In the genomic region with DNA sequence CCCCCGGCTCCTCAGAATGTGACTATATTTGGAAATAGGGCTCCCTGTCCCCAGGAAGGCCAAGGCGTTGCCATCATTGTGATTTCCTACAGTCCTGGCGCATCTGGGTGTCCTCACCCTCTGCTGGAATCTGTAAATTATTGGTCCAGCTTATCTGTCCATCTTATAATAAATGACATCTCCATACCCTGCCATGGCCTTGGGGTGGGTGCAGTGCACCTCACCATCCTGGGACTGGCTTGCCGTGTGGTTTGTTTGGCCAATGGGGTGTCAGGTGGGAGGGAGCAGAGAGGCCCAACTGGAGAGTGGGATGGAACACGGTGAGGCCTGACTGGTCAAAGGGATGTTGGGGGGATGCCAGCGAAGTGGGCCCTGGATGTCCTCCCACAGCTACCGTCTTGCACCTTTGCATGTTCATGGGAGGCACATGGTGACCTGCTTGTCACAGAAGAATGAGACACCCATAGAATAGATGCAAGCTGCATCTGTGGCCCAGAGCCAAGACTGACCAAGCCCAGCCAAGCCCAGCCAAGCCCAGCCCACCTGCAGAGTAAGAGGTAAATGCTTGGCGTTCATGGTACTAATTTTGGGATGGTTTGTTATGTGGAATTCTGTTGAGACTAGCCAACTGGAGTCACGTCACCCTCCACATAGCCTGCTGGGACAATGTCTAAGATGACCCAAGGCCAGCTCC, we compare ENCODE assay signal across 18 cellular contexts. TPM values are rescaled to one million over a fixed set of nuclear protein-coding genes. Genes with fewer than 3 reads are reported as not detected.
DNase-seq lines count a peak whose midpoint lies in the region; ATAC-seq, FAIRE-seq and TF ChIP-seq lines count a peak whose summit lies in the region.
"Had no signal": no experiment of that assay in that cellular context is flagged by ENCODE, and none has a peak within 500 bp of the region (broad histone marks: within the 10 kb centered on the region; RNA-seq: fewer than 3 reads in every experiment).

No MANE protein-coding gene starts in this region.

- H3K27me3 ChIP-seq in ACC112 (ENCODE audit: insufficient read depth, low read length) (no peaks in the 10 kb centered on the region), HCT116 (ENCODE audit: insufficient read depth, low read length) (no peaks in the 10 kb centered on the region), SJCRH30 (no peaks in the 10 kb centered on the region), mesenchymal stem cell (ENCODE audit: control insufficient read depth in 1 of 2, insufficient read depth in 1 of 2, low read length in 2 of 2) (no peaks in the 10 kb centered on the region)
- H3K27me3 ChIP-seq: thyroid gland had no signal

- H3K79me1 ChIP-seq in mesenchymal stem cell (replicated peaks; ENCODE audit: low read length, poor library complexity, severe bottlenecking): peaks cover 25% of the 10 kb centered on the region

- no peak overlapping the region for H3K4me3 Mint-ChIP-seq in activated CD4-positive, alpha-beta T cell treated with anti-CD3 and anti-CD28 coated beads, Interleukin-2, amount 10 ng/mL, durations not matched to agents 7 days and 5 days
- H3K4me3 Mint-ChIP-seq: activated naive CD8-positive, alpha-beta T cell treated with anti-CD3 and anti-CD28 coated beads, Interleukin-2, amount 10 ng/mL, durations not matched to agents 7 days and 5 days; CD8-positive, alpha-beta T cell had no signal

- H3K4me2 ChIP-seq in HCT116 (ENCODE audit: low read length) (peak overlapping the region; percentile 67), mesenchymal stem cell (ENCODE audit: low read length, poor library complexity, severe bottlenecking) (no peak overlapping the region)

- POLR2A ChIA-PET in HCT116 (lab: Charles Lee): no interaction called here
- POLR2A ChIA-PET in activated CD4-positive, alpha-beta T cell treated with anti-CD3 and anti-CD28 coated beads, Interleukin-2, amount 10 ng/mL, durations not matched to agents 7 days and 5 days (lab: Charles Lee): no interaction called here

- no peak overlapping the region for H3K23ac ChIP-seq in mesenchymal stem cell (ENCODE audit: low read length in 2 of 2)

- H4K8ac ChIP-seq in mesenchymal stem cell (ENCODE audit: low read length): peak overlapping the region; percentile 72

- TF ChIP-seq POLR2A in HCT116 (IDR thresholded peaks at IDR 0.05; ENCODE audit: borderline replicate concordance, extremely low read depth, insufficient read depth, insufficient read length): no peak

- peak overlapping the region in 1 of 2 experiments; percentile 2 for H3K14ac ChIP-seq in mesenchymal stem cell (ENCODE audit: low read length in 2 of 2)

- RAD21 ChIA-PET in HCT116 (lab: Charles Lee; ENCODE audit: low non-redundant PET in 1 of 2, low total read pairs in 2 of 2, uncharacterized antibody in 2 of 2, unreplicated experiment in 2 of 2): interaction anchor here in 1 of 2 experiments (0.6 kb wide), 1 partner anchor 13 kb away, joined by 4 read pairs; a partner anchor contains a TSS

- H3K9me3 Mint-ChIP-seq in activated CD4-positive, alpha-beta T cell treated with anti-CD3 and anti-CD28 coated beads, Interleukin-2, amount 10 ng/mL, durations not matched to agents 7 days and 5 days: peaks cover 1% of the 10 kb centered on the region
- H3K9me3 Mint-ChIP-seq: activated naive CD8-positive, alpha-beta T cell treated with anti-CD3 and anti-CD28 coated beads, Interleukin-2, amount 10 ng/mL, durations not matched to agents 7 days and 5 days; CD8-positive, alpha-beta T cell had no signal

- peak overlapping the region; percentile 40 for H4K91ac ChIP-seq in mesenchymal stem cell (ENCODE audit: low read length)

- H3K79me2 ChIP-seq in ACC112 (ENCODE audit: control insufficient read depth, insufficient read depth, low read length, unreplicated experiment) (peaks cover 2% of the 10 kb centered on the region), HCT116 (ENCODE audit: insufficient read depth, low read length) (no peaks in the 10 kb centered on the region)

- no peak for FAIRE-seq in kidney (lab: Jason Lieb, UNC)
- FAIRE-seq: bronchial epithelial cell, HTR-8/SVneo had no signal

- ATAC-seq in HCT116 (no peak), GM21367 (IDR thresholded peaks at IDR 0.05; ENCODE audit: unreplicated experiment) (no peak), HG03521 (IDR thresholded peaks at IDR 0.05; ENCODE audit: unreplicated experiment) (no peak)
- ATAC-seq: CD8-positive, alpha-beta T cell had no signal

- peak overlapping the region; percentile 52 for H2AFZ ChIP-seq in ACC112 (ENCODE audit: low read length, unreplicated experiment)
- no peak overlapping the region for H2AFZ ChIP-seq in HCT116 (ENCODE audit: low read depth, low read length, poor library complexity, severe bottlenecking)
- H2AFZ ChIP-seq in mesenchymal stem cell (ENCODE audit: low read depth, low read length): no peak overlapping the region

- peak overlapping the region; percentile 88 for H2BK5ac ChIP-seq in mesenchymal stem cell (ENCODE audit: low read depth, low read length, poor library complexity, severe bottlenecking)

- no peak overlapping the region for H3K9ac ChIP-seq in HCT116 (ENCODE audit: low read length)
- H3K9ac ChIP-seq in mesenchymal stem cell (ENCODE audit: low read length): peak overlapping the region; percentile 66
- H3K9ac ChIP-seq in kidney (ENCODE audit: low read length in 2 of 2): no peak overlapping the region

- no peak for TF ChIP-seq CTCF in HCT116 (IDR thresholded peaks at IDR 0.05 in 2 of 3, conservative IDR thresholded peaks at IDR 0.05 in 1 of 3; ENCODE audit: borderline replicate concordance in 1 of 3, insufficient read depth in 1 of 3, low read depth in 2 of 3, low read length in 2 of 3)
- TF ChIP-seq CTCF in kidney (IDR thresholded peaks at IDR 0.05; ENCODE audit: borderline replicate concordance, extremely low read depth, insufficient read depth): no peak

- H3K9me3 ChIP-seq in HCT116 (ENCODE audit: control insufficient read depth in 1 of 2, insufficient read depth in 1 of 2, low read depth in 1 of 2, low read length in 2 of 2) (no peaks in the 10 kb centered on the region), SJCRH30 (replicated peaks) (no peaks in the 10 kb centered on the region), mesenchymal stem cell (ENCODE audit: control insufficient read depth, low read length) (no peaks in the 10 kb centered on the region), kidney (ENCODE audit: control insufficient read depth in 1 of 2, low read length in 2 of 2) (no peaks in the 10 kb centered on the region)
- H3K9me3 ChIP-seq: thyroid gland had no signal

- no peak overlapping the region for H3K27ac Mint-ChIP-seq in activated CD4-positive, alpha-beta T cell treated with anti-CD3 and anti-CD28 coated beads, Interleukin-2, amount 10 ng/mL, durations not matched to agents 7 days and 5 days
- H3K27ac Mint-ChIP-seq: activated naive CD8-positive, alpha-beta T cell treated with anti-CD3 and anti-CD28 coated beads, Interleukin-2, amount 10 ng/mL, durations not matched to agents 7 days and 5 days; CD8-positive, alpha-beta T cell had no signal

- intact Hi-C loops in HCT116 (cut with micrococcal nuclease) (no loop called here), kidney (cut with DNase I) (no loop called here)

- H2BK15ac ChIP-seq in mesenchymal stem cell (ENCODE audit: low read depth, poor library complexity, severe bottlenecking): no peak overlapping the region

- no TSS peak for BruUV-seq in HCT116 (replicated peaks; lab: Mats Ljungman, UMichigan)

- H4K20me1 ChIP-seq in HCT116 (ENCODE audit: insufficient read depth): no peaks in the 10 kb centered on the region

- H2BK120ac ChIP-seq in mesenchymal stem cell (ENCODE audit: low read depth, low read length): peak overlapping the region; percentile 97

- 93% methylated on average over 8 of the region's 9 CpGs for WGBS in mesenchymal stem cell

- H3K18ac ChIP-seq in mesenchymal stem cell (ENCODE audit: low read depth in 1 of 2, low read length in 2 of 2): peak overlapping the region; percentile 25 to 62

- no peak overlapping the region for H3K4me3 ChIP-seq in ACC112 (ENCODE audit: low read depth, low read length)
- no peak overlapping the region for H3K4me3 ChIP-seq in HCT116 (replicated peaks in 1 of 2; ENCODE audit: low read depth in 1 of 2, low read length in 2 of 2)
- H3K4me3 ChIP-seq in SJCRH30: no peak overlapping the region
- no peak overlapping the region for H3K4me3 ChIP-seq in mesenchymal stem cell (ENCODE audit: insufficient read depth in 1 of 2, low read depth in 1 of 2, low read length in 2 of 2)
- H3K4me3 ChIP-seq in kidney (ENCODE audit: low read length in 2 of 2): no peak overlapping the region
- H3K4me3 ChIP-seq: thyroid gland had no signal

- H2AK5ac ChIP-seq in mesenchymal stem cell (ENCODE audit: low read length, severe bottlenecking): peak overlapping the region; percentile 91

- peaks cover 22% of the 10 kb centered on the region for H3K36me3 Mint-ChIP-seq in activated CD4-positive, alpha-beta T cell treated with anti-CD3 and anti-CD28 coated beads, Interleukin-2, amount 10 ng/mL, durations not matched to agents 7 days and 5 days (ENCODE audit: low read depth)

- H3K4me1 Mint-ChIP-seq in activated CD4-positive, alpha-beta T cell treated with anti-CD3 and anti-CD28 coated beads, Interleukin-2, amount 10 ng/mL, durations not matched to agents 7 days and 5 days: peaks cover 34% of the 10 kb centered on the region

- DNase-seq in HCT116 (ENCODE audit: low read depth, low spot score) (no peak), SJCRH30 (no peak), mesenchymal stem cell (no peak), kidney (no peak)
- DNase-seq in activated CD4-positive, alpha-beta T cell treated with anti-CD3 and anti-CD28 coated beads, Interleukin-2, amount 10 ng/mL, durations not matched to agents 7 days and 5 days: no peak
- DNase-seq: activated naive CD8-positive, alpha-beta T cell treated with anti-CD3 and anti-CD28 coated beads, Interleukin-2, amount 10 ng/mL, durations not matched to agents 7 days and 5 days; CD8-positive, alpha-beta T cell; DMS79; foreskin melanocyte; NCI-H1417; NCI-H2107; NCI-H526 treated with DMSO at 0.1 percent for 48 hours had no signal

- H3K4me1 ChIP-seq in ACC112 (ENCODE audit: control insufficient read depth, insufficient read depth, low read length, unreplicated experiment) (peaks cover 51% of the 10 kb centered on the region), HCT116 (ENCODE audit: control insufficient read depth in 1 of 2, insufficient read depth in 2 of 2, low read length in 2 of 2) (peaks cover 15 to 32% of the 10 kb centered on the region in 2 experiments), SJCRH30 (peaks cover 3% of the 10 kb centered on the region; the same call in 1 of the 2 replicates), mesenchymal stem cell (ENCODE audit: control insufficient read depth, insufficient read depth, low read depth, low read length) (peaks cover 24% of the 10 kb centered on the region), kidney (ENCODE audit: control insufficient read depth in 1 of 2, insufficient read depth in 1 of 2, low read depth in 1 of 2, low read length in 2 of 2) (no peaks in the 10 kb centered on the region)

- no peaks in the 10 kb centered on the region for H3K27me3 Mint-ChIP-seq in activated CD4-positive, alpha-beta T cell treated with anti-CD3 and anti-CD28 coated beads, Interleukin-2, amount 10 ng/mL, durations not matched to agents 7 days and 5 days

- peak overlapping the region; percentile 50 to 75 for H3K4ac ChIP-seq in mesenchymal stem cell (ENCODE audit: low read depth in 1 of 2, low read length in 2 of 2)

- H3K36me3 ChIP-seq in ACC112 (ENCODE audit: insufficient read depth, low read length) (no peaks in the 10 kb centered on the region), HCT116 (ENCODE audit: control insufficient read depth in 1 of 2, insufficient read depth in 2 of 2, low read length in 2 of 2) (no peaks in the 10 kb centered on the region), SJCRH30 (no peaks in the 10 kb centered on the region), mesenchymal stem cell (ENCODE audit: control insufficient read depth in 1 of 2, insufficient read depth in 2 of 2, low read depth in 1 of 2, low read length in 2 of 2) (peaks cover 6 to 18% of the 10 kb centered on the region in 2 experiments), kidney (ENCODE audit: control insufficient read depth in 1 of 2, insufficient read depth in 2 of 2, low read length in 2 of 2) (no peaks in the 10 kb centered on the region)
- H3K36me3 ChIP-seq: thyroid gland had no signal

- CTCF ChIA-PET in HCT116 (lab: Charles Lee): no interaction called here
- CTCF ChIA-PET in activated CD4-positive, alpha-beta T cell treated with anti-CD3 and anti-CD28 coated beads, Interleukin-2, amount 10 ng/mL, durations not matched to agents 7 days and 5 days (lab: Charles Lee): no interaction called here

- no peak for TF ChIP-seq RAD21 in HCT116 (IDR thresholded peaks at IDR 0.05; ENCODE audit: low read depth)

- H2BK12ac ChIP-seq in mesenchymal stem cell (ENCODE audit: low read length in 2 of 2): peak overlapping the region; percentile 96 to 98

- no peaks in the 10 kb centered on the region for H3K9me2 ChIP-seq in HCT116 (ENCODE audit: insufficient read depth)

- H3K27ac ChIP-seq in ACC112 (ENCODE audit: low read depth, low read length) (peak overlapping the region; percentile 73), HCT116 (ENCODE audit: low read depth, low read length) (0 out of 2 replicates have a peak overlapping the region, but pooled peaks have one; percentile 16), SJCRH30 (peak overlapping the region; percentile 50; the same call in 1 of the 2 replicates), mesenchymal stem cell (ENCODE audit: low read length, poor library complexity, severe bottlenecking) (peak overlapping the region; percentile 75), kidney (ENCODE audit: low read depth in 2 of 2, low read length in 2 of 2) (no peak overlapping the region)
- H3K27ac ChIP-seq: thyroid gland had no signal

RNA-seq across cellular contexts. Expression of a gene that starts 11.1 kb away (rescaled TPM):
- 4.1 TPM for total RNA-seq in HCT116 (2021; ENCODE audit: unreplicated experiment)
- polyA plus RNA-seq in HCT116 (2012): 1.7 and 2.7 TPM in 2 replicates
- total RNA-seq in SJCRH30 (2014; rRNA removed; shearing (Covaris generic)): 1.8 and 2.8 TPM in 2 replicates
- polyA plus RNA-seq in mesenchymal stem cell (2013, experiment 1 of 2): 12.1 TPM
- 13.3 TPM for polyA plus RNA-seq in mesenchymal stem cell (2013, experiment 2 of 2)
- 14.6 TPM for total RNA-seq in kidney
- polyA plus RNA-seq in kidney (ENCODE audit: insufficient read depth, low read depth, low replicate concordance): 14.4 TPM
- total RNA-seq in activated CD4-positive, alpha-beta T cell treated with anti-CD3 and anti-CD28 coated beads, Interleukin-2, amount 10 ng/mL, durations not matched to agents 7 days and 5 days: 1 to 10 TPM; 4.4 to 6.1 TPM

RNA-seq across cellular contexts. Expression of a gene that starts 13.2 kb away (rescaled TPM):
- total RNA-seq in HCT116 (2021; ENCODE audit: unreplicated experiment) (29.7 TPM), kidney (14.4 TPM)
- polyA plus RNA-seq in HCT116 (2012): 33.6 and 34.4 TPM in 2 replicates
- 2.8 and 4.2 TPM in 2 replicates for total RNA-seq in SJCRH30 (2014; rRNA removed; shearing (Covaris generic))
- 6.6 TPM for polyA plus RNA-seq in mesenchymal stem cell (2013, experiment 1 of 2)
- polyA plus RNA-seq in mesenchymal stem cell (2013, experiment 2 of 2): 7.0 TPM
- 11.6 TPM for polyA plus RNA-seq in kidney (ENCODE audit: insufficient read depth, low read depth, low replicate concordance)
- 10 to 100 TPM; 11.1 to 15.2 TPM for total RNA-seq in activated CD4-positive, alpha-beta T cell treated with anti-CD3 and anti-CD28 coated beads, Interleukin-2, amount 10 ng/mL, durations not matched to agents 7 days and 5 days

Comparison
In these comparisons a context has a peak if more than half of its experiments do, and no peak if none do; other contexts are left out.
1. H3K27ac ChIP-seq: peak in ACC112 (single experiment), HCT116 (single experiment), SJCRH30 (single experiment) and mesenchymal stem cell (single experiment); none in kidney (0 of 2).